Comparison of ENCODE assay signal across 1 cellular context in genomic region chr11:34199525-34199924, GRCh38.
TF ChIP-seq lines count a peak whose summit lies in the region.

No MANE protein-coding gene starts in this region.

TF ChIP-seq in K562, 482 proteins besides CTCF, POLR2A, EP300 and RAD21 (continued from another document):
- no peak for TF ChIP-seq HMBOX1 (IDR thresholded peaks at IDR 0.05)
- peak; percentile 80 for TF ChIP-seq ADNP (tag; IDR thresholded peaks at IDR 0.05)
- TF ChIP-seq HDAC2 (IDR thresholded peaks at IDR 0.05): 0 out of 2 replicates have a peak, but pooled peaks have one; percentile 17
- TF ChIP-seq E2F5 (CRISPR knock-in tag; IDR thresholded peaks at IDR 0.05): no peak
